ENCODE assay signal across 20 cellular contexts in the genomic region with DNA sequence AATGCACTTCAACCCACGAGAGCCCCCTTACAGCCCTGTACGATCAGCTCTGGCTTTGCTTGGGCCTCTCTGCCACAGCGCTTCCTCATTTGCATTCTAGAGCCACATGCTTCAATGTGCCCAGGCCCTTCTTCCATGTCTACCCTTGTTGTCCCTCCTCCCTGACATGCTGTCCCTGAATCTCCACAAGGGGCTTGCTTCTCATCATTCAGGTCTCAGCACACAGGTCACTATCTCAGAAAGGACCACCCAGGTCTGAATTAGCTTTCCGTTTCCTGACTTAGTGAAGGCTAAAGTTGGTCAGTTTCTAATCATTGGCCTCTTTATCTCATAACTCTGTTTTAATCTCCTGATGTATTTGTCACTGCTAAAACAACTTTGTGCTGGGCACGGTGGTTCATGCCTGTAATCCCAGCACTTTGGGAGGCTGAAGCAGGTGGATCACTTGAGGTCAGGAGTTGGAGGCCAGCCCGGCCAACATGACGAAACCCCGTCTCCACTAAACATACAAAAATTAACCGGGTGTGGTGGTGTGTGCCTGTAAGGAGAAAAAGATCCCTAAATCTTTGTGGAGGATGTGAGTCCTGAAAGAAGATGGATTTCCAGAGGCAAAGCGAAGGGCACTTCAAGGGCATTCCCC. TPM values are rescaled to one million over a fixed set of nuclear protein-coding genes. Genes with fewer than 3 reads are reported as not detected.
A peak's percentile ranks its signal among the peaks of the same experiment; 100 is the strongest.
DNase-seq lines count a peak whose midpoint lies in the region; ATAC-seq, FAIRE-seq and TF ChIP-seq lines count a peak whose summit lies in the region.
"Had no signal": no experiment of that assay in that cellular context is flagged by ENCODE, and none has a peak within 500 bp of the region (broad histone marks: within the 10 kb centered on the region; RNA-seq: fewer than 3 reads in every experiment).

No MANE protein-coding gene starts in this region.

- peaks cover 0 to 1% (median 0%) of the 10 kb centered on the region in 3 experiments; a peak in 1 of 7 replicates for H3K36me3 Mint-ChIP-seq in H9 (ENCODE audit: insufficient read depth in 1 of 3, low read depth in 3 of 3)
- H3K36me3 Mint-ChIP-seq: CD8-positive, alpha-beta T cell had no signal

- H3K4me3 ChIP-seq in H1 (ENCODE audit: extremely low read depth in 1 of 4, insufficient read depth in 2 of 4, low read depth in 3 of 4, low read length in 4 of 4): no peak overlapping the region
- no peak overlapping the region for H3K4me3 ChIP-seq in lung
- no peak overlapping the region for H3K4me3 ChIP-seq in stomach
- H3K4me3 ChIP-seq: BLaER1 treated with 17β-estradiol and CSF1 and Interleukin-3, amounts not matched to agents 10 nM and 100 nM had no signal

- no peak overlapping the region for H2AFZ ChIP-seq in H9 (ENCODE audit: low read length)
- H2AFZ ChIP-seq in H1 (ENCODE audit: low read length): no peak overlapping the region

- H3K9me3 ChIP-seq in H9 (ENCODE audit: control insufficient read depth, low read depth, low read length): no peaks in the 10 kb centered on the region
- H3K9me3 ChIP-seq in H1 (ENCODE audit: insufficient read depth in 2 of 2, low read depth in 1 of 2, low read length in 1 of 2): no peaks in the 10 kb centered on the region
- H3K9me3 ChIP-seq in lung (ENCODE audit: control insufficient read depth in 2 of 2, insufficient read depth in 1 of 2, low read length in 1 of 2): no peaks in the 10 kb centered on the region
- peaks cover 0 to 4% (median 0%) of the 10 kb centered on the region in 4 donors for H3K9me3 ChIP-seq in stomach
- H3K9me3 ChIP-seq: BLaER1 treated with 17β-estradiol and CSF1 and Interleukin-3, amounts not matched to agents 10 nM and 100 nM had no signal

- H2BK12ac ChIP-seq in H9 (ENCODE audit: insufficient read length, low read depth, low read length) (no peak overlapping the region), H1 (ENCODE audit: low read depth, low read length) (no peak overlapping the region)

- TF ChIP-seq POLR2A in H1 (IDR thresholded peaks at IDR 0.05; ENCODE audit: control extremely low read depth in 1 of 2, low read depth in 2 of 2, low read length in 2 of 2) (no peak), stomach (IDR thresholded peaks at IDR 0.05) (no peak)

- H3K23ac ChIP-seq in H9 (ENCODE audit: insufficient read length, low read depth, low read length) (no peak overlapping the region), H1 (ENCODE audit: insufficient read length) (no peak overlapping the region)

- H3T11ph ChIP-seq in H9 (ENCODE audit: low read length): no peak overlapping the region

- H3K27me3 ChIP-seq in H9 (ENCODE audit: insufficient read depth, low read length) (no peaks in the 10 kb centered on the region), H1 (replicated peaks in 1 of 4; ENCODE audit: control insufficient read depth in 3 of 4, extremely low read depth in 1 of 4, insufficient read depth in 3 of 4, low read length in 3 of 4) (no peaks in the 10 kb centered on the region; a peak in 1 of 7 replicates), lung (ENCODE audit: control insufficient read depth, insufficient read depth) (no peaks in the 10 kb centered on the region), stomach (no peaks in the 10 kb centered on the region)
- H3K27me3 ChIP-seq: BLaER1 treated with 17β-estradiol and CSF1 and Interleukin-3, amounts not matched to agents 10 nM and 100 nM had no signal

- intact Hi-C loops in stomach (cut with DNase I; ENCODE audit: low total_unique reads): no loop called here

- H3K23me2 ChIP-seq in H9 (ENCODE audit: insufficient read length, low read depth, low read length, poor library complexity, severe bottlenecking): no peaks in the 10 kb centered on the region
- no peaks in the 10 kb centered on the region for H3K23me2 ChIP-seq in H1 (ENCODE audit: low read depth, low read length)

- H2BK120ac ChIP-seq in H9 (ENCODE audit: low read depth, low read length, poor library complexity, severe bottlenecking): no peak overlapping the region
- no peak overlapping the region for H2BK120ac ChIP-seq in H1 (replicated peaks; ENCODE audit: low read depth, low read length)

- TF ChIP-seq CTCF in H9 (conservative IDR thresholded peaks at IDR 0.05) (no peak), H1 (IDR thresholded peaks at IDR 0.05; ENCODE audit: control extremely low read depth in 1 of 3, insufficient read depth in 1 of 3, low read depth in 1 of 3, low read length in 3 of 3) (no peak), lung (IDR thresholded peaks at IDR 0.05; ENCODE audit: control extremely low read depth, extremely low read depth) (no peak), stomach (IDR thresholded peaks at IDR 0.05) (no peak)

- no peak overlapping the region for H3K14ac ChIP-seq in H9 (ENCODE audit: insufficient read depth, low read length)
- no peak overlapping the region for H3K14ac ChIP-seq in H1 (ENCODE audit: insufficient read length)

- POLR2A ChIA-PET in H1 (lab: Charles Lee; ENCODE audit: partially characterized antibody): no interaction called here

- H3K4ac ChIP-seq in H9 (ENCODE audit: low read depth, low read length) (no peak overlapping the region), H1 (replicated peaks; ENCODE audit: insufficient read length, low read depth, low read length) (no peak overlapping the region)

- no peak overlapping the region for H3K56ac ChIP-seq in H9 (ENCODE audit: insufficient read length, low read depth, low read length)
- no peak overlapping the region for H3K56ac ChIP-seq in H1 (replicated peaks; ENCODE audit: insufficient read length, low read depth, low read length)

- no peaks in the 10 kb centered on the region; the same call in 1 of the 2 replicates for H3K4me1 ChIP-seq in H9 (ENCODE audit: insufficient read depth, low read length)
- no peaks in the 10 kb centered on the region; a peak in 1 of 7 replicates for H3K4me1 ChIP-seq in H1 (replicated peaks in 1 of 4; ENCODE audit: control insufficient read depth in 3 of 4, insufficient read depth in 4 of 4, low read length in 3 of 4)
- no peaks in the 10 kb centered on the region for H3K4me1 ChIP-seq in lung (ENCODE audit: control insufficient read depth in 2 of 2, insufficient read depth in 2 of 2, low read length in 2 of 2)
- H3K4me1 ChIP-seq in stomach: peaks cover 0 to 10% (median 3%) of the 10 kb centered on the region in 4 donors
- H3K4me1 ChIP-seq: BLaER1 treated with 17β-estradiol and CSF1 and Interleukin-3, amounts not matched to agents 10 nM and 100 nM had no signal

- no peak overlapping the region for H3K4me3 Mint-ChIP-seq in H9
- H3K4me3 Mint-ChIP-seq: CD8-positive, alpha-beta T cell; HFFc6 had no signal

- no peak overlapping the region for H3K27ac Mint-ChIP-seq in H9
- H3K27ac Mint-ChIP-seq: CD8-positive, alpha-beta T cell; HFFc6 had no signal

- H3K4me1 Mint-ChIP-seq in H9: no peaks in the 10 kb centered on the region; a peak in 1 of 4 replicates

- no peak for DNase-seq in H9
- no peak for DNase-seq in H1 (ENCODE audit: low read depth in 1 of 2, low spot score in 2 of 2)
- DNase-seq in lung (ENCODE audit: low spot score): no peak
- DNase-seq in stomach: peak; percentile 41
- DNase-seq in AG08396 (ENCODE audit: low spot score): no peak
- no peak for DNase-seq in stimulated activated CD4-positive, alpha-beta T cell treated with anti-CD3 and anti-CD28 coated beads, Interleukin-4, amount 100 ng/mL, for 1 hour
- no peak for DNase-seq in NCI-H446 treated with DMSO at 0.1 percent for 48 hours (lab: John Stamatoyannopoulos, UW)
- DNase-seq: 8988T; CD8-positive, alpha-beta T cell; COR-L47; DND-41; GDM1; GOT3; HCEC 1CT; HFFc6 had no signal

- H4K20me1 ChIP-seq in H9 (ENCODE audit: control insufficient read depth, insufficient read depth, insufficient read length) (no peaks in the 10 kb centered on the region), H1 (replicated peaks in 1 of 2; ENCODE audit: control insufficient read depth in 1 of 2, insufficient read depth in 2 of 2, low read length in 2 of 2) (no peaks in the 10 kb centered on the region)
- H4K20me1 ChIP-seq: BLaER1 treated with 17β-estradiol and CSF1 and Interleukin-3, amounts not matched to agents 10 nM and 100 nM had no signal

- H2BK20ac ChIP-seq in H9 (ENCODE audit: low read depth, low read length, poor library complexity, severe bottlenecking) (no peak overlapping the region), H1 (ENCODE audit: low read length) (no peak overlapping the region)

- H2AK5ac ChIP-seq in H9 (ENCODE audit: insufficient read length, low read length): no peak overlapping the region
- no peak overlapping the region for H2AK5ac ChIP-seq in H1 (ENCODE audit: low read depth, low read length)

- H3K79me2 ChIP-seq in H9 (ENCODE audit: insufficient read depth, low read length) (no peaks in the 10 kb centered on the region), H1 (ENCODE audit: control insufficient read depth in 1 of 2, insufficient read depth in 2 of 2, low read length in 2 of 2) (no peaks in the 10 kb centered on the region)

- H3K27me3 Mint-ChIP-seq in H9 (ENCODE audit: low read depth): peaks cover 4% of the 10 kb centered on the region

- H2BK5ac ChIP-seq in H9 (ENCODE audit: insufficient read length, low read length) (no peak overlapping the region), H1 (ENCODE audit: low read depth, low read length) (no peak overlapping the region)

- H3K27ac ChIP-seq in H9 (ENCODE audit: insufficient read length, low read depth, low read length) (no peak overlapping the region), H1 (ENCODE audit: low read depth, low read length) (no peak overlapping the region), lung (ENCODE audit: low read depth in 1 of 2, low read length in 1 of 2) (peak overlapping the region in 1 of 2 donors; percentile 55), stomach (no peak overlapping the region)
- H3K27ac ChIP-seq: BLaER1 treated with 17β-estradiol and CSF1 and Interleukin-3, amounts not matched to agents 10 nM and 100 nM had no signal

- TF ChIP-seq EP300 in H1 (IDR thresholded peaks at IDR 0.05; ENCODE audit: borderline replicate concordance in 1 of 2, low read depth in 2 of 2, low read length in 2 of 2) (no peak), stomach (IDR thresholded peaks at IDR 0.05) (no peak)

- CTCF ChIA-PET in H1 (lab: Charles Lee; ENCODE audit: partially characterized antibody): interaction anchor here (0.6 to 1.5 kb wide), 4 partner anchors 9 to 131 kb away, joined by 3 to 4 read pairs (median 4); no protein-coding TSS in a partner anchor

- no peak overlapping the region for H3K4me2 ChIP-seq in H9 (ENCODE audit: insufficient read depth, insufficient read length, low read length)
- no peak overlapping the region for H3K4me2 ChIP-seq in H1 (ENCODE audit: insufficient read depth in 1 of 2, low read depth in 2 of 2, low read length in 2 of 2)
- H3K4me2 ChIP-seq: BLaER1 treated with 17β-estradiol and CSF1 and Interleukin-3, amounts not matched to agents 10 nM and 100 nM had no signal

- H3K36me3 ChIP-seq in H1 (ENCODE audit: control insufficient read depth in 2 of 4, insufficient read depth in 4 of 4, low read length in 3 of 4) (no peaks in the 10 kb centered on the region), lung (ENCODE audit: control insufficient read depth in 2 of 2, insufficient read depth in 2 of 2, low read length in 2 of 2) (no peaks in the 10 kb centered on the region), stomach (no peaks in the 10 kb centered on the region)
- H3K36me3 ChIP-seq: BLaER1 treated with 17β-estradiol and CSF1 and Interleukin-3, amounts not matched to agents 10 nM and 100 nM had no signal

- no peak overlapping the region for H4K5ac ChIP-seq in H9 (ENCODE audit: insufficient read length, low read depth, low read length)
- H4K5ac ChIP-seq in H1 (ENCODE audit: insufficient read length, low read depth, low read length): no peak overlapping the region

- no peak for FAIRE-seq in H1 (lab: Jason Lieb, UNC)
- FAIRE-seq: D721Med, GM12892, HepG2, HTR-8/SVneo had no signal

- WGBS in H9 (ENCODE audit: extremely low coverage, insufficient read length, low lambda C conversion rate): no CpG with 5 or more reads among the region's 10 CpGs
- WGBS in H1 (ENCODE audit: extremely low coverage in 1 of 2, insufficient coverage in 1 of 2, insufficient read length in 1 of 2, insufficient replicate concordance in 2 of 2, low coverage in 1 of 2, low lambda C conversion rate in 2 of 2, missing lambda C conversion rate in 1 of 2), 2 experiments: 89% methylated on average over 10 of the region's 10 CpGs; no CpG with 5 or more reads in 1 of the 2 experiments
- 74 to 81% methylated on average over 10 of the region's 10 CpGs for WGBS in lung, 2 donors
- WGBS in stomach, 5 donors: 57 to 67% (median 60%) methylated on average over 10 of the region's 10 CpGs

- H4K8ac ChIP-seq in H9 (replicated peaks; ENCODE audit: insufficient read length, low read depth, low read length): peak overlapping the region; percentile 20
- no peak overlapping the region for H4K8ac ChIP-seq in H1 (ENCODE audit: extremely low read depth, insufficient read depth, low read length)

- no peak for TF ChIP-seq RAD21 in H1 (IDR thresholded peaks at IDR 0.05 in 1 of 2, conservative IDR thresholded peaks at IDR 0.05 in 1 of 2; ENCODE audit: low read depth in 2 of 2, low read length in 2 of 2)

- peak; percentile 31 for ATAC-seq in lung (ENCODE audit: insufficient read depth, low FRiP score)
- ATAC-seq: CD8-positive, alpha-beta T cell; HepG2 had no signal

- H4K91ac ChIP-seq in H9 (ENCODE audit: insufficient read length, low read depth, low read length): no peak overlapping the region
- H4K91ac ChIP-seq in H1 (replicated peaks; ENCODE audit: insufficient read length, low read length): peak overlapping the region; percentile 18

- H2BK15ac ChIP-seq in H9 (ENCODE audit: low read depth, low read length): no peak overlapping the region
- H2BK15ac ChIP-seq in H1 (ENCODE audit: low read length): no peak overlapping the region

- no peaks in the 10 kb centered on the region for H3K79me1 ChIP-seq in H9 (ENCODE audit: insufficient read depth, low read depth, low read length, poor library complexity, severe bottlenecking)
- H3K79me1 ChIP-seq in H1 (ENCODE audit: low read depth, low read length): no peaks in the 10 kb centered on the region

- H3K18ac ChIP-seq in H9 (ENCODE audit: insufficient read length, low read depth, low read length) (no peak overlapping the region), H1 (ENCODE audit: extremely low read depth, low read length) (no peak overlapping the region)

- H3K9me3 Mint-ChIP-seq in H9: no peaks in the 10 kb centered on the region
- H3K9me3 Mint-ChIP-seq: CD8-positive, alpha-beta T cell; HFFc6 had no signal

- H3K9ac ChIP-seq in H9 (ENCODE audit: extremely low read depth, insufficient read length, low read length) (no peak overlapping the region), H1 (replicated peaks in 1 of 4; ENCODE audit: extremely low read depth in 1 of 4, low read depth in 3 of 4, low read length in 3 of 4) (no peak overlapping the region)
- H3K9ac ChIP-seq: BLaER1 treated with 17β-estradiol and CSF1 and Interleukin-3, amounts not matched to agents 10 nM and 100 nM had no signal

RNA-seq across cellular contexts. Expression of a gene that starts 17.9 kb away (rescaled TPM):
- total RNA-seq in H9 (2021) (0.35 and 0.57 TPM in 2 replicates), lung (1,000 to 10,000 TPM; 1,764 to 1,795 TPM), stomach (10 to 100 TPM in 1 of 5 donors, under 1 TPM in 1, not detected in 3; 0.55 to 35.7 TPM)
- total RNA-seq in H1 (2021; fragmentation: NEBNext Ultra II Directional; extraction: Animal tissue kit (Norgen Biotek cat#: 25700)): 2.9 and 3.4 TPM in 2 replicates
- polyA plus RNA-seq in H1 (2011; rRNA removed) (2.2 and 3.2 TPM in 2 replicates), lung (100 to 1,000 TPM; 723 to 727 TPM), stomach (under 1 TPM; 0.12 to 0.76 (median 0.35) TPM)
- polyA plus RNA-seq in H1 (2011; cell fraction: cytosol; rRNA removed): 1.7 TPM
- polyA plus RNA-seq in H1 (2011; cell fraction: nucleus; rRNA removed): 3.3 TPM
- 1.4 to 2.3 TPM (median 2.0 TPM) in 4 replicates for polyA plus RNA-seq in H1 (2012, experiment 1 of 2)
- polyA plus RNA-seq in H1 (2012, experiment 2 of 2): 2.0 TPM
- polyA plus RNA-seq in H1 (2013, experiment 1 of 2): 3.2 TPM
- 3.1 TPM for polyA plus RNA-seq in H1 (2013, experiment 2 of 2)
- polyA minus RNA-seq in H1 (2011; rRNA and poly(A)+ RNA removed): 5.9 and 7.1 TPM in 2 replicates
- 1.7 TPM for polyA minus RNA-seq in H1 (2011; cell fraction: cytosol; rRNA and poly(A)+ RNA removed)
- 2.2 TPM for polyA minus RNA-seq in H1 (2011; cell fraction: nucleus; rRNA and poly(A)+ RNA removed)
- total RNA-seq: CD8-positive, alpha-beta T cell; HepG2; HFFc6 had no signal
- polyA plus RNA-seq: HepG2 had no signal

Comparison
In these comparisons a context has a peak if more than half of its experiments do, and no peak if none do; other contexts are left out.
1. RNA of a gene that starts 17.9 kb away (total RNA-seq): 1,764 to 1,795 TPM in lung; 2.9 to 3.4 TPM in H1, 0.35 to 0.57 TPM in H9 and 0.55 to 35.7 TPM in stomach; every median in the first group is over 10 times any median in the second.